30 cellular contexts compared by ENCODE assay signal in genomic region chr10:1607466-1607865, GRCh38.
"Had no signal": no experiment of that assay in that cellular context is flagged by ENCODE, and none has a peak within 500 bp of the region (broad histone marks: within the 10 kb centered on the region; RNA-seq: fewer than 3 reads in every experiment).

No MANE protein-coding gene starts in this region.

- H3K27ac Mint-ChIP-seq: activated B cell treated with CpG ODN at 0.5 μM for 24 hours; activated CD8-positive, alpha-beta memory T cell treated with anti-CD3 and anti-CD28 coated beads, Interleukin-2, amount 10 ng/mL, durations not matched to agents 7 days and 5 days; activated CD8-positive, alpha-beta T cell treated with anti-CD3 and anti-CD28 coated beads for 36 hours; activated naive CD4-positive, alpha-beta T cell treated with anti-CD3 and anti-CD28 coated beads, Interleukin-2, amount 10 ng/mL, durations not matched to agents 7 days and 5 days; activated naive CD4-positive, alpha-beta T cell treated with anti-CD3 and anti-CD28 coated beads, Interleukin-2, amount 50 U/mL, for 72 hours; activated naive CD8-positive, alpha-beta T cell treated with anti-CD3 and anti-CD28 coated beads, Interleukin-2, amount 10 ng/mL, durations not matched to agents 7 days and 5 days; activated T-cell treated with anti-CD3 and anti-CD28 coated beads, Interleukin-2, amount 50 U/mL, for 24 hours; activated T-cell treated with anti-CD3 and anti-CD28 coated beads, Interleukin-2, amount 50 U/mL, for 72 hours; T-helper 17 cell; T-helper 2 cell treated with Interferon-gamma antibody and Interleukin-4, amounts not matched to agents 5 μg/mL and 100 μg/mL, for 36 hours had no signal

- H3K4me3 ChIP-seq: ascending aorta, breast epithelium, cardiac muscle cell, colonic mucosa had no signal

- H3K27ac ChIP-seq: ascending aorta, breast epithelium, cardiac muscle cell, colonic mucosa, WERI-Rb-1 had no signal

- H3K36me3 ChIP-seq: ascending aorta, breast epithelium, cardiac muscle cell, colonic mucosa, WERI-Rb-1 had no signal

- DNase-seq: activated B cell treated with CpG ODN at 0.5 μM for 24 hours; activated CD4-positive, alpha-beta T cell treated with anti-CD3 and anti-CD28 coated beads for 48 hours; activated CD4-positive, alpha-beta T cell treated with anti-CD3 and anti-CD28 coated beads, Interleukin-2, amount 50 U/mL, for 1 hour; activated CD4-positive, alpha-beta T cell treated with anti-CD3 and anti-CD28 coated beads, Interleukin-2, amount 50 U/mL, for 48 hours; activated CD8-positive, alpha-beta memory T cell treated with anti-CD3 and anti-CD28 coated beads, Interleukin-2, amount 10 ng/mL, durations not matched to agents 7 days and 5 days; activated CD8-positive, alpha-beta memory T cell treated with anti-CD3 and anti-CD28 coated beads, Interleukin-2, amount 50 U/mL, for 48 hours; activated CD8-positive, alpha-beta T cell treated with anti-CD3 and anti-CD28 coated beads for 36 hours; activated gamma-delta T cell; activated naive CD4-positive, alpha-beta T cell; activated naive CD4-positive, alpha-beta T cell treated with anti-CD3 and anti-CD28 coated beads, Interleukin-2, amount 10 ng/mL, durations not matched to agents 7 days and 5 days; activated naive CD8-positive, alpha-beta T cell treated with anti-CD3 and anti-CD28 coated beads, Interleukin-2, amount 10 ng/mL, durations not matched to agents 7 days and 5 days; activated T-cell treated with anti-CD3 and anti-CD28 coated beads for 4 hours; activated T-cell treated with anti-CD3 and anti-CD28 coated beads, Interleukin-2, amount 50 U/mL, for 24 hours; activated T-cell treated with anti-CD3 and anti-CD28 coated beads, Interleukin-2, amount 50 U/mL, for 72 hours; central memory CD4-positive, alpha-beta T cell; cerebellar nuclear complex; colonic mucosa; effector CD8-positive, alpha-beta T cell; foreskin fibroblast; T-helper 1 cell; T-helper 17 cell; T1000; WERI-Rb-1 had no signal

- FAIRE-seq: frontal cortex had no signal

- H3K4me1 Mint-ChIP-seq: activated CD8-positive, alpha-beta memory T cell treated with anti-CD3 and anti-CD28 coated beads, Interleukin-2, amount 10 ng/mL, durations not matched to agents 7 days and 5 days; activated naive CD4-positive, alpha-beta T cell treated with anti-CD3 and anti-CD28 coated beads, Interleukin-2, amount 10 ng/mL, durations not matched to agents 7 days and 5 days; activated naive CD8-positive, alpha-beta T cell treated with anti-CD3 and anti-CD28 coated beads, Interleukin-2, amount 10 ng/mL, durations not matched to agents 7 days and 5 days had no signal

- H3K9me3 Mint-ChIP-seq: activated B cell treated with CpG ODN at 0.5 μM for 24 hours; activated naive CD4-positive, alpha-beta T cell treated with anti-CD3 and anti-CD28 coated beads, Interleukin-2, amount 50 U/mL, for 72 hours; activated naive CD8-positive, alpha-beta T cell treated with anti-CD3 and anti-CD28 coated beads, Interleukin-2, amount 10 ng/mL, durations not matched to agents 7 days and 5 days; activated T-cell treated with anti-CD3 and anti-CD28 coated beads, Interleukin-2, amount 50 U/mL, for 24 hours; T-helper 2 cell treated with Interferon-gamma antibody and Interleukin-4, amounts not matched to agents 5 μg/mL and 100 μg/mL, for 36 hours had no signal

- H3K9me3 ChIP-seq: ascending aorta, breast epithelium, colonic mucosa had no signal

- H3K36me3 Mint-ChIP-seq: activated CD8-positive, alpha-beta memory T cell treated with anti-CD3 and anti-CD28 coated beads, Interleukin-2, amount 10 ng/mL, durations not matched to agents 7 days and 5 days; activated naive CD4-positive, alpha-beta T cell treated with anti-CD3 and anti-CD28 coated beads, Interleukin-2, amount 10 ng/mL, durations not matched to agents 7 days and 5 days; activated naive CD4-positive, alpha-beta T cell treated with anti-CD3 and anti-CD28 coated beads, Interleukin-2, amount 50 U/mL, for 72 hours; activated naive CD8-positive, alpha-beta T cell treated with anti-CD3 and anti-CD28 coated beads, Interleukin-2, amount 10 ng/mL, durations not matched to agents 7 days and 5 days; brain had no signal

- H3K4me1 ChIP-seq: ascending aorta, breast epithelium, colonic mucosa had no signal

- H3K27me3 ChIP-seq: ascending aorta had no signal

- H3K4me3 Mint-ChIP-seq: activated CD8-positive, alpha-beta memory T cell treated with anti-CD3 and anti-CD28 coated beads, Interleukin-2, amount 10 ng/mL, durations not matched to agents 7 days and 5 days; activated CD8-positive, alpha-beta T cell treated with anti-CD3 and anti-CD28 coated beads for 36 hours; activated naive CD4-positive, alpha-beta T cell treated with anti-CD3 and anti-CD28 coated beads, Interleukin-2, amount 10 ng/mL, durations not matched to agents 7 days and 5 days; activated naive CD8-positive, alpha-beta T cell treated with anti-CD3 and anti-CD28 coated beads, Interleukin-2, amount 10 ng/mL, durations not matched to agents 7 days and 5 days; activated T-cell treated with anti-CD3 and anti-CD28 coated beads, Interleukin-2, amount 50 U/mL, for 24 hours; activated T-cell treated with anti-CD3 and anti-CD28 coated beads, Interleukin-2, amount 50 U/mL, for 72 hours; T-helper 17 cell; T-helper 2 cell treated with Interferon-gamma antibody and Interleukin-4, amounts not matched to agents 5 μg/mL and 100 μg/mL, for 36 hours had no signal
